8 cellular contexts compared by ENCODE assay signal in the genomic region with DNA sequence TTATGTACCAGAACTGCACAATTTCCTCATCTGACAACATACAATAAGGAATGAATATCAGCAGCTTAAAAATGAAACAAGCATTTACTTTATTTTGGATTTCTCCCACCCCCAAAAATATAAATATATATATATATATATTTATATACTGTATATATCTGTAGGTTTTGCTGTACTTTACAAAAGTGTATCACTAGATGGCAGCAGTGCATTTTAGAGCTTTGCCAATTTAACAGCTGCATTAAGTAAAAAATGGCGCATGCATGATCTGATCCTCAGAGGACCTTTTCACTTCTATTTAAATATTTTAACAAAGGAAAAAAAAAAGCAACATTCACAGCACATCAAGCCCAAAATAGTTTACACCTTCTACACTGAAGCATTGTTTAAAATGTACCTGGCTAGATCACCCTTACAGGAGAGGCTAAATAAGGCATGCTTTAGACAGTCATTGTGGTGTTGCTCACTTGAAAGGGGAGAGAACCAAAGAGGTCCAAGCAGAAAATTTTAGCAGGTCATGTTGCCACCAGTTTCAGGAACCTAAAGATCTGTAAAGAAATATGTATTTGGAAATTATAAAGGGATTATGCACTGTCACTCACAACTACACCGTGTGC.
A peak's percentile ranks its signal among the peaks of the same experiment; 100 is the strongest.
DNase-seq lines count a peak whose midpoint lies in the region; ATAC-seq, FAIRE-seq and TF ChIP-seq lines count a peak whose summit lies in the region.

No MANE protein-coding gene starts in this region.

- no peak overlapping the region for H2AFZ ChIP-seq in mammary epithelial cell (ENCODE audit: low read depth, low read length)

- DNase-seq in COLO668 (lab: John Stamatoyannopoulos, UW; ENCODE audit: unreplicated experiment) (peak; percentile 21), HS-27A (ENCODE audit: low read depth) (peak; percentile 34), NCI-H774 (lab: John Stamatoyannopoulos, UW) (peak; percentile 50), mammary epithelial cell (peak; percentile 51), lower lobe of right lung (no peak), GM12891 (ENCODE audit: insufficient read length, low spot score) (no peak), sigmoid colon (no peak), omental fat pad (ENCODE audit: low spot score) (no peak)

- TF ChIP-seq EP300 in sigmoid colon (IDR thresholded peaks at IDR 0.05), result no peak

- no TSS peak for BruUV-seq in mammary epithelial cell (replicated peaks; lab: Mats Ljungman, UMichigan)

- H3K27me3 ChIP-seq in mammary epithelial cell (ENCODE audit: insufficient read depth, low read length), result no peaks in the 10 kb centered on the region
- H3K27me3 ChIP-seq in lower lobe of right lung (ENCODE audit: low read depth), result no peaks in the 10 kb centered on the region
- no peaks in the 10 kb centered on the region for H3K27me3 ChIP-seq in sigmoid colon

- H3K79me2 ChIP-seq in mammary epithelial cell (ENCODE audit: insufficient read depth, low read length), result peaks cover 7% of the 10 kb centered on the region

- no peak overlapping the region for H3K4me2 ChIP-seq in mammary epithelial cell (ENCODE audit: insufficient read depth, low read depth, low read length)

- H3K9ac ChIP-seq in mammary epithelial cell (ENCODE audit: insufficient read depth, low read length), result no peak overlapping the region

- intact Hi-C loops in mammary epithelial cell (cut with micrococcal nuclease), result loop anchor here (1.0 to 10.0 kb wide), 3 partner anchors 76 to 224 kb away; no protein-coding TSS in a partner anchor
- intact Hi-C loops in lower lobe of right lung (cut with DNase I), result no loop called here
- intact Hi-C loops in sigmoid colon (cut with DNase I), result loop anchor here (2.0 to 5.0 kb wide), 2 partner anchors 76 to 137 kb away; no protein-coding TSS in a partner anchor

- no peak overlapping the region for H3K4me3 ChIP-seq in mammary epithelial cell (replicated peaks in 1 of 3; ENCODE audit: insufficient read depth in 1 of 3, low read depth in 2 of 3, low read length in 3 of 3)
- H3K4me3 ChIP-seq in lower lobe of right lung, result no peak overlapping the region
- no peak overlapping the region for H3K4me3 ChIP-seq in sigmoid colon

- CTCF ChIA-PET in mammary epithelial cell (lab: Charles Lee; ENCODE audit: low non-redundant PET), result interaction anchor here (0.5 to 2.1 kb wide), 6 partner anchors 15 to 145 kb away, joined by 3 to 10 read pairs (median 6); no protein-coding TSS in a partner anchor

- H3K36me3 ChIP-seq in mammary epithelial cell (ENCODE audit: insufficient read depth, low read length) (peaks cover 29% of the 10 kb centered on the region), lower lobe of right lung (peaks cover 94% of the 10 kb centered on the region), sigmoid colon (peaks cover 13 to 88% (median 42%) of the 10 kb centered on the region in 4 donors)

- H4K20me1 ChIP-seq in mammary epithelial cell (ENCODE audit: insufficient read depth, low read length), result no peaks in the 10 kb centered on the region

- ATAC-seq in lower lobe of right lung, result no peak
- ATAC-seq in omental fat pad (ENCODE audit: low FRiP score), result no peak

- no peak for TF ChIP-seq POLR2A in GM12891 (IDR thresholded peaks at IDR 0.05; ENCODE audit: low read depth, low read length)
- no peak for TF ChIP-seq POLR2A in sigmoid colon (IDR thresholded peaks at IDR 0.05)

- H3K9me3 ChIP-seq in mammary epithelial cell (replicated peaks; ENCODE audit: insufficient read depth, low read length) (no peaks in the 10 kb centered on the region), lower lobe of right lung (no peaks in the 10 kb centered on the region), sigmoid colon (no peaks in the 10 kb centered on the region)

- dilution Hi-C loops in mammary epithelial cell (cut with HindIII; ENCODE audit: low sequenced_read_pairs), result loop anchor here (25.0 kb wide), 1 partner anchor 98 kb away; no protein-coding TSS in a partner anchor

- in situ Hi-C loops in mammary epithelial cell (cut with MboI; ENCODE audit: low sequenced_read_pairs in 2 of 2), result no loop called here

- no peak for FAIRE-seq in GM12891 (lab: Jason Lieb, UNC)

- H3K4me1 ChIP-seq in mammary epithelial cell (ENCODE audit: insufficient read depth, low read length) (peaks cover 8% of the 10 kb centered on the region), lower lobe of right lung (no peaks in the 10 kb centered on the region), sigmoid colon (peaks cover 0 to 20% (median 13%) of the 10 kb centered on the region in 4 donors)

- WGBS in mammary epithelial cell (ENCODE audit: low coverage, missing lambda C conversion rate), result 97% methylated on average over 2 of the region's 2 CpGs
- WGBS in sigmoid colon, 2 donors, result 47 to 70% methylated on average over 2 of the region's 2 CpGs

- TF ChIP-seq CTCF in mammary epithelial cell (conservative IDR thresholded peaks at IDR 0.05 in 1 of 2, IDR thresholded peaks at IDR 0.05 in 1 of 2; ENCODE audit: extremely low read depth in 1 of 2, insufficient read depth in 1 of 2, low read depth in 1 of 2, low read length in 2 of 2), result peak; percentile 36 to 49
- TF ChIP-seq CTCF in lower lobe of right lung (IDR thresholded peaks at IDR 0.05), result peak; percentile 42
- peak in 2 of 4 experiments; percentile 23 to 54 for TF ChIP-seq CTCF in sigmoid colon (IDR thresholded peaks at IDR 0.05)
- TF ChIP-seq CTCF in omental fat pad (IDR thresholded peaks at IDR 0.05), result no peak

- H3K27ac ChIP-seq in mammary epithelial cell (ENCODE audit: insufficient read depth, low read depth, low read length), result no peak overlapping the region
- H3K27ac ChIP-seq in lower lobe of right lung, result no peak overlapping the region
- peak overlapping the region in 1 of 4 donors; percentile 21 for H3K27ac ChIP-seq in sigmoid colon

TF ChIP-seq in GM12891, 5 proteins besides CTCF, POLR2A, EP300 and RAD21:
- TF ChIP-seq TAF1 (IDR thresholded peaks at IDR 0.05; ENCODE audit: low read depth, low read length) (no peak), PAX5 (IDR thresholded peaks at IDR 0.05; ENCODE audit: insufficient read depth, low read length, severe bottlenecking) (no peak), POLR2AphosphoS5 (IDR thresholded peaks at IDR 0.05; ENCODE audit: low read depth, low read length) (no peak), SPI1 (IDR thresholded peaks at IDR 0.05; ENCODE audit: low read depth, low read length) (no peak), POU2F2 (IDR thresholded peaks at IDR 0.05; ENCODE audit: low read depth, low read length) (no peak)

Comparison
In these comparisons a context has a peak if more than half of its experiments do, and no peak if none do; other contexts are left out.
1. DNase-seq: peak in COLO668 (single experiment), HS-27A (single experiment), NCI-H774 (single experiment) and mammary epithelial cell (single experiment); none in lower lobe of right lung (single experiment), GM12891 (single experiment), sigmoid colon (single experiment) and omental fat pad (single experiment).
2. CTCF ChIP-seq: peak in mammary epithelial cell (2 of 2) and lower lobe of right lung (single experiment); none in omental fat pad (0 of 3).